18 cellular contexts compared by ENCODE assay signal in genomic region chr13:35514166-35514565, GRCh38. TPM values are rescaled to one million over a fixed set of nuclear protein-coding genes. Genes with fewer than 3 reads are reported as not detected.
"Had no signal": no experiment of that assay in that cellular context is flagged by ENCODE, and none has a peak within 500 bp of the region (broad histone marks: within the 10 kb centered on the region; RNA-seq: fewer than 3 reads in every experiment).

No MANE protein-coding gene starts in this region.

- DNase-seq: activated CD4-positive, CD25-positive, alpha-beta regulatory T cell treated with anti-CD3 and anti-CD28 coated beads, Interleukin-2, amount 50 U/mL, for 72 hours; activated CD8-positive, alpha-beta memory T cell treated with anti-CD3 and anti-CD28 coated beads for 24 hours; activated CD8-positive, alpha-beta memory T cell treated with anti-CD3 and anti-CD28 coated beads, Interleukin-2, amount 50 U/mL, for 48 hours; activated effector memory CD4-positive, alpha-beta T cell treated with Interleukin-2 at 50 U/mL for 16 hours; activated naive CD4-positive, alpha-beta T cell treated with anti-CD3 and anti-CD28 coated beads, Interleukin-2, amount 10 ng/mL, durations not matched to agents 7 days and 5 days; activated naive CD8-positive, alpha-beta T cell treated with anti-CD3 and anti-CD28 coated beads, Interleukin-2, amount 50 U/mL, for 24 hours; activated T-cell treated with anti-CD3 and anti-CD28 coated beads, Interleukin-2, amount 50 U/mL, for 48 hours; aorta; brain microvascular endothelial cell; cortex of kidney; effector CD4-positive, alpha-beta T cell; gastrocnemius medialis; heart left ventricle; kidney; stimulated activated CD8-positive, alpha-beta memory T cell treated with anti-CD3 and anti-CD28 coated beads, Interleukin-4, amount 100 ng/mL, for 48 hours; stimulated activated naive CD4-positive, alpha-beta T cell; upper lobe of right lung had no signal

RNA-seq across cellular contexts. Expression of gene MAB21L1, which starts 37.7 kb away (rescaled TPM):
- total RNA-seq: left lobe of liver had no signal
